In the genomic region with DNA sequence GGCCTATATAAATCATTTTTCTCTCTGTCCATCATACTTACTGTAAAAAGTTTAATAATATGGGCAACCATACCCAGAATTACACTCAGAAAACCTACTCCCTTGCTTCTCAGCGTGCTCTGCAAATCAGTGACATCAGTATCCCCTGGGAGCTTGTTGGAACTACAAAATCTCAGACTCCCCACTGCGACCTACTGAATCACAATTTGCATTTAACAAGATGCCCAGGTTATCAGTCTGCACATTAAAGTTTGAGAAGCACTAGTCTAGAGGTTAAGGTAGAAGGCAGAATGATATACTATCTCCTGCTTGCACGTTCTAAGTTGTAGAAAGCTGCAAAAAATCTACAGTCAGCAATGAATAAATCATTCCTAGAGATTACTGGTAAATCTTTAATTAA, we compare ENCODE assay signal across 21 cellular contexts.
"Had no signal": no experiment of that assay in that cellular context is flagged by ENCODE, and none has a peak within 500 bp of the region (broad histone marks: within the 10 kb centered on the region; RNA-seq: fewer than 3 reads in every experiment).

No MANE protein-coding gene starts in this region.

- H3K27me3 ChIP-seq: adrenal gland, breast epithelium, SJSA1 had no signal

- H3K9me3 ChIP-seq: adrenal gland, breast epithelium, SJSA1 had no signal

- DNase-seq: activated CD4-positive, alpha-beta T cell treated with anti-CD3 and anti-CD28 coated beads for 4 hours; activated CD8-positive, alpha-beta memory T cell treated with anti-CD3 and anti-CD28 coated beads, Interleukin-2, amount 50 U/mL, for 4 hours; activated CD8-positive, alpha-beta T cell treated with anti-CD3 and anti-CD28 coated beads for 36 hours; activated naive CD4-positive, alpha-beta T cell treated with anti-CD3 and anti-CD28 coated beads, Interleukin-2, amount 50 U/mL, for 16 hours; activated naive CD8-positive, alpha-beta T cell treated with anti-CD3 and anti-CD28 coated beads, Interleukin-2, amount 10 ng/mL, durations not matched to agents 7 days and 5 days; activated T-cell treated with anti-CD3 and anti-CD28 coated beads, Interleukin-2, amount 50 U/mL, for 72 hours; adrenal gland; anterior cingulate cortex; caudate nucleus; Kasumi-1; NCI-H1105 treated with DMSO at 0.1 percent for 48 hours; NCI-H1436 treated with DMSO at 0.1 percent for 48 hours; NCI-H187; NCI-H2081 treated with DMSO at 0.1 percent for 48 hours; NCI-H226; NCI-H510A treated with DMSO at 0.1 percent for 48 hours; PC-3; SHP77 had no signal

- H3K4me3 ChIP-seq: adrenal gland, breast epithelium, SJSA1 had no signal

- H3K4me1 ChIP-seq: adrenal gland, breast epithelium had no signal

- H3K36me3 ChIP-seq: adrenal gland, breast epithelium, SJSA1 had no signal

- H3K27ac ChIP-seq: adrenal gland, breast epithelium, SJSA1 had no signal

- ATAC-seq: activated CD4-positive, CD25-positive, alpha-beta regulatory T cell treated with anti-CD3 and anti-CD28 coated beads, Interleukin-2, amount 50 U/mL, for 24 hours; activated CD8-positive, alpha-beta T cell treated with anti-CD3 and anti-CD28 coated beads for 36 hours; activated T-cell treated with anti-CD3 and anti-CD28 coated beads, Interleukin-2, amount 50 U/mL, for 72 hours; PC-3 had no signal
